13 cellular contexts compared by ENCODE assay signal in genomic region chr4:140018931-140019618, GRCh38.
DNase-seq lines count a peak whose midpoint lies in the region; ATAC-seq and TF ChIP-seq lines count a peak whose summit lies in the region.
"Had no signal": no experiment of that assay in that cellular context is flagged by ENCODE, and none has a peak within 500 bp of the region (broad histone marks: within the 10 kb centered on the region; RNA-seq: fewer than 3 reads in every experiment).

No MANE protein-coding gene starts in this region.

- no peak overlapping the region for H2AFZ ChIP-seq in smooth muscle cell (ENCODE audit: low read depth)

- no peaks in the 10 kb centered on the region for H3K36me3 ChIP-seq in smooth muscle cell (ENCODE audit: low read depth)

- H3K27ac Mint-ChIP-seq in WTC11 = no peak overlapping the region
- H3K27ac Mint-ChIP-seq: activated T-helper 2 cell treated with anti-CD3 and anti-CD28 coated beads, Interferon-gamma antibody, Interleukin-2, Interleukin-4, amounts not matched to agents 10 μg/mL and 5 μg/mL and 100 μg/mL, durations not matched to agents 14 hours and 24 hours and 36 hours had no signal

- H3K9me3 Mint-ChIP-seq in WTC11 = peaks cover 15% of the 10 kb centered on the region
- H3K9me3 Mint-ChIP-seq: activated T-helper 2 cell treated with anti-CD3 and anti-CD28 coated beads, Interferon-gamma antibody, Interleukin-2, Interleukin-4, amounts not matched to agents 10 μg/mL and 5 μg/mL and 100 μg/mL, durations not matched to agents 14 hours and 24 hours and 36 hours had no signal

- no peaks in the 10 kb centered on the region for H3K9me3 ChIP-seq in smooth muscle cell (replicated peaks; ENCODE audit: low read depth)

- peaks cover 11% of the 10 kb centered on the region for H3K36me3 Mint-ChIP-seq in WTC11

- H3K4me3 Mint-ChIP-seq in WTC11 = no peak overlapping the region

- CTCF ChIA-PET in WTC11 (lab: Charles Lee) = interaction anchor here (1.0 to 2.1 kb wide), 2 partner anchors 30 to 311 kb away, joined by 4 to 5 read pairs; no protein-coding TSS in a partner anchor

- peaks cover 16% of the 10 kb centered on the region for H3F3A ChIP-seq in smooth muscle cell (ENCODE audit: low read depth)

- no peak for ATAC-seq in WTC11
- ATAC-seq: Right ventricle myocardium inferior had no signal

- WGBS in smooth muscle cell (ENCODE audit: low lambda C conversion rate) = 40% methylated on average over 3 of the region's 3 CpGs

- peak; percentile 73 for DNase-seq in NCI-H82 (lab: John Stamatoyannopoulos, UW)
- no peak for DNase-seq in NCI-H82 treated with DMSO at 0.1 percent for 48 hours (lab: John Stamatoyannopoulos, UW; ENCODE audit: unreplicated experiment)
- peak; percentile 86 for DNase-seq in NCI-H446 treated with DMSO at 0.1 percent for 48 hours (lab: John Stamatoyannopoulos, UW)
- peak; percentile 46 for DNase-seq in iris pigment epithelial cell (ENCODE audit: low read depth)
- no peak for DNase-seq in smooth muscle cell (lab: John Stamatoyannopoulos, UW; ENCODE audit: unreplicated experiment)
- no peak for DNase-seq in WTC11 (ENCODE audit: low spot score)
- DNase-seq in effector CD8-positive, alpha-beta T cell (lab: John Stamatoyannopoulos, UW) = no peak
- no peak for DNase-seq in activated CD4-positive, alpha-beta T cell treated with anti-CD3 and anti-CD28 coated beads for 48 hours
- DNase-seq: activated CD4-positive, alpha-beta T cell treated with anti-CD3 and anti-CD28 coated beads for 1 hour; foreskin melanocyte; GDM1 had no signal

- no peak overlapping the region for H3K4me3 ChIP-seq in smooth muscle cell

- peaks cover 14% of the 10 kb centered on the region for H3K4me1 Mint-ChIP-seq in WTC11

- peaks cover 65% of the 10 kb centered on the region for H3K79me2 ChIP-seq in smooth muscle cell (ENCODE audit: low read depth)

- peak overlapping the region; percentile 26 for H3K9ac ChIP-seq in smooth muscle cell (ENCODE audit: low read depth)

- no peaks in the 10 kb centered on the region for H3K27me3 ChIP-seq in smooth muscle cell (ENCODE audit: low read depth)

- H3K27me3 Mint-ChIP-seq in WTC11 (ENCODE audit: low read depth) = no peaks in the 10 kb centered on the region

- H3K4me2 ChIP-seq in smooth muscle cell = peak overlapping the region; percentile 58

- H3K27ac ChIP-seq in smooth muscle cell (ENCODE audit: low read depth) = peak overlapping the region; percentile 85

- POLR2A ChIA-PET in WTC11 (lab: Charles Lee) = no interaction called here

- H4K20me1 ChIP-seq in smooth muscle cell (ENCODE audit: low read depth) = no peaks in the 10 kb centered on the region

- peaks cover 24% of the 10 kb centered on the region for H3K4me1 ChIP-seq in smooth muscle cell (ENCODE audit: low read depth)

- TF ChIP-seq CTCF in smooth muscle cell (IDR thresholded peaks at IDR 0.05; ENCODE audit: borderline replicate concordance, insufficient read depth, poor library complexity, severe bottlenecking) = no peak
- TF ChIP-seq CTCF in WTC11 (IDR thresholded peaks at IDR 0.05) = no peak

TF ChIP-seq in WTC11, 78 proteins besides CTCF, POLR2A, EP300 and RAD21:
- TF ChIP-seq GABPB1 (CRISPR knock-in tag; IDR thresholded peaks at IDR 0.05) = no peak
- no peak for TF ChIP-seq ZNF416 (CRISPR knock-in tag; IDR thresholded peaks at IDR 0.05)
- no peak for TF ChIP-seq KAT7 (CRISPR knock-in tag; IDR thresholded peaks at IDR 0.05; ENCODE audit: borderline replicate concordance)
- TF ChIP-seq MAX (CRISPR knock-in tag; IDR thresholded peaks at IDR 0.05) = no peak
- TF ChIP-seq ZNF232 (CRISPR knock-in tag; IDR thresholded peaks at IDR 0.05) = no peak
- no peak for TF ChIP-seq IRF2 (CRISPR knock-in tag; IDR thresholded peaks at IDR 0.05; ENCODE audit: borderline replicate concordance, low read depth)
- TF ChIP-seq EMX1 (CRISPR knock-in tag; IDR thresholded peaks at IDR 0.05) = no peak
- no peak for TF ChIP-seq ZNF425 (CRISPR knock-in tag; conservative IDR thresholded peaks at IDR 0.05)
- no peak for TF ChIP-seq ZNF281 (CRISPR knock-in tag; IDR thresholded peaks at IDR 0.05)
- no peak for TF ChIP-seq ZNF532 (CRISPR knock-in tag; IDR thresholded peaks at IDR 0.05; ENCODE audit: borderline replicate concordance)

Comparison
In these comparisons a context has a peak if more than half of its experiments do, and no peak if none do; other contexts are left out.
1. DNase-seq: peak in NCI-H82 (single experiment), NCI-H446 treated with DMSO at 0.1 percent for 48 hours (single experiment) and iris pigment epithelial cell (single experiment); none in NCI-H82 treated with DMSO at 0.1 percent for 48 hours (single experiment), smooth muscle cell (single experiment), WTC11 (single experiment), effector CD8-positive, alpha-beta T cell (single experiment) and activated CD4-positive, alpha-beta T cell treated with anti-CD3 and anti-CD28 coated beads for 48 hours (single experiment).